ENCODE assay signal across 18 cellular contexts in the genomic region with DNA sequence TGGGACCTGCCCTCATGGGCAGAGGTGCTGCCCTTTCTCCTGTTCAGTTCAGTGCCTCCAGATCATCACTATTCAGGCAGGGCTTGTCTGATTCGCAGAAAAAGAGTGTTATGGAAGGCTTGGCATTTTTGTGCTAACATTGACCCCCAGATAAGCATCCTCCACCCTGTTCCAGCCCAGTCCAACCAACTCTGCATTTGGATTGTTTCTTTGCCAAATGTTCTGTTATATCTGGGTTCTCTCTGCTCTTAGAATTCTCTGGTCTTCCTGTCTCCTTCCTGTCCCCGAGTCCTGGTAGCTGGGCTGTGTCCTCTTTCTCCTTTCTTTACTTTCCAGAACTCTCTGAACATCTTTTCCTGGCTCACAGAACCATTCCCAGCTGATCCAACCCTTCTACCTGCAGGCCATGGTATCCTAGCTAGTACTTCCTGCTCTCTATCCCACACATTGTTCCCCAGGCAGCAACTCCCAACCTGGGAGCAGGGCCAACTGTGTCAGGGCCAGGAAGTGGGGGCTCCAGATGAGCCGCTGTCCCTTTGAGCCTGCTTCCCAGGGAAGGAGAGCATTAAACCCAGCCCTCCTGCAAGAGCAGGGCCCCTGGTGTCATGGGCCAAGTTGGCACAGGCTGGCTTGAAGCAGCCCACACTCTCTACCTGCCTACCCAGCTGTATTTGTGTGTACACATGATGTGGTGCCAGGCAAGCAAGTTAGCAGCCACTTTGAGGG.
DNase-seq lines count a peak whose midpoint lies in the region; ATAC-seq and TF ChIP-seq lines count a peak whose summit lies in the region.
"Had no signal": no experiment of that assay in that cellular context is flagged by ENCODE, and none has a peak within 500 bp of the region (broad histone marks: within the 10 kb centered on the region; RNA-seq: fewer than 3 reads in every experiment).

No MANE protein-coding gene starts in this region.

- H3K27ac ChIP-seq in heart left ventricle (peak overlapping the region in 2 of 12 donors; percentile 32 to 35), testis (no peak overlapping the region)
- H3K27ac ChIP-seq: 22Rv1, C4-2B, GM23248, Peyer's patch had no signal

- H3K4me1 ChIP-seq in heart left ventricle (peaks cover 0 to 19% (median 11%) of the 10 kb centered on the region in 12 donors), testis (peaks cover 8% of the 10 kb centered on the region)
- H3K4me1 ChIP-seq: Peyer's patch had no signal

- no peaks in the 10 kb centered on the region for H3K27me3 ChIP-seq in heart left ventricle
- no peaks in the 10 kb centered on the region for H3K27me3 ChIP-seq in testis
- H3K27me3 ChIP-seq: Peyer's patch had no signal

- TF ChIP-seq POLR2A in heart left ventricle (IDR thresholded peaks at IDR 0.05) (no peak), testis (IDR thresholded peaks at IDR 0.05) (no peak)

- H3K9me3 ChIP-seq in heart left ventricle, result peaks cover 0 to 14% (median 0%) of the 10 kb centered on the region in 12 donors
- no peaks in the 10 kb centered on the region for H3K9me3 ChIP-seq in testis
- H3K9me3 ChIP-seq: Peyer's patch had no signal

- TF ChIP-seq CTCF in heart left ventricle (IDR thresholded peaks at IDR 0.05), result no peak
- no peak for TF ChIP-seq CTCF in testis (IDR thresholded peaks at IDR 0.05)

- DNase-seq in DMS 273 (lab: John Stamatoyannopoulos, UW; ENCODE audit: unreplicated experiment) (peak; percentile 4), DMS 273 treated with DMSO at 0.1 percent for 48 hours (lab: John Stamatoyannopoulos, UW) (no peak), NCI-H446 (lab: John Stamatoyannopoulos, UW) (peak; percentile 57 to 82), heart left ventricle (peak; percentile 55 to 69 (median 61)), testis (peak; percentile 23), SIG-M5 (lab: John Stamatoyannopoulos, UW) (no peak)
- DNase-seq: activated CD4-positive, alpha-beta memory T cell treated with anti-CD3 and anti-CD28 coated beads for 36 hours; activated T-cell treated with anti-CD3 and anti-CD28 coated beads, Interleukin-2, amount 50 U/mL, for 24 hours; GM23248; hypothalamus; NCI-H146; NCI-H82; Peyer's patch; stimulated activated CD4-positive, alpha-beta T cell treated with anti-CD3 and anti-CD28 coated beads, Interleukin-4, amount 100 ng/mL, for 4 hours had no signal

- intact Hi-C loops in heart left ventricle (cut with DNase I) (no loop called here), testis (cut with DNase I; ENCODE audit: low total_unique reads) (no loop called here)

- H3K36me3 ChIP-seq in heart left ventricle (no peaks in the 10 kb centered on the region), testis (ENCODE audit: low read depth, missing control alignments) (no peaks in the 10 kb centered on the region)
- H3K36me3 ChIP-seq: Peyer's patch had no signal

- peak; percentile 68 to 88 (median 82) for ATAC-seq in heart left ventricle
- no peak for ATAC-seq in HG03432 (IDR thresholded peaks at IDR 0.05; ENCODE audit: unreplicated experiment)
- no peak for ATAC-seq in HG03520 (IDR thresholded peaks at IDR 0.05; ENCODE audit: unreplicated experiment)

- H3K4me3 ChIP-seq in heart left ventricle (no peak overlapping the region), testis (no peak overlapping the region)
- H3K4me3 ChIP-seq: GM23248, Peyer's patch had no signal

- 23 to 39% (median 29%) methylated on average over 3 of the region's 3 CpGs for WGBS in heart left ventricle, 4 donors
- 31 to 51% methylated on average over 3 of the region's 3 CpGs for WGBS in testis, 2 donors

Comparison
In these comparisons a context has a peak if more than half of its experiments do, and no peak if none do; other contexts are left out.
1. DNase-seq: peak in DMS 273 (single experiment), NCI-H446 (2 of 2), heart left ventricle (5 of 5) and testis (single experiment); none in DMS 273 treated with DMSO at 0.1 percent for 48 hours (single experiment) and SIG-M5 (single experiment).
2. ATAC-seq: peak in heart left ventricle (4 of 4); none in HG03432 (single experiment) and HG03520 (single experiment).